In genomic region chr7:33039905-33040292, GRCh38 we compare ENCODE assay signal across 9 cellular contexts. TPM values are rescaled to one million over a fixed set of nuclear protein-coding genes. Genes with fewer than 3 reads are reported as not detected.
DNase-seq lines count a peak whose midpoint lies in the region; ATAC-seq, FAIRE-seq and TF ChIP-seq lines count a peak whose summit lies in the region.
"Had no signal": no experiment of that assay in that cellular context is flagged by ENCODE, and none has a peak within 500 bp of the region (broad histone marks: within the 10 kb centered on the region; RNA-seq: fewer than 3 reads in every experiment).

No MANE protein-coding gene starts in this region.

- H3K4me3 Mint-ChIP-seq in CD4-positive, CD25-positive, alpha-beta regulatory T cell: peak overlapping the region; percentile 86 to 98 (median 90)
- H3K4me3 Mint-ChIP-seq in neural progenitor cell: no peak overlapping the region

- TF ChIP-seq CTCF in Peyer's patch (IDR thresholded peaks at IDR 0.05): no peak
- no peak for TF ChIP-seq CTCF in endothelial cell of umbilical vein (IDR thresholded peaks at IDR 0.05; ENCODE audit: extremely low read depth in 1 of 2, insufficient read depth in 1 of 2, low read depth in 1 of 2, low read length in 2 of 2)
- no peak for TF ChIP-seq CTCF in parathyroid adenoma (IDR thresholded peaks at IDR 0.05)
- no peak for TF ChIP-seq CTCF in neural progenitor cell (IDR thresholded peaks at IDR 0.05)

- H3K4me3 ChIP-seq in CD4-positive, CD25-positive, alpha-beta regulatory T cell (ENCODE audit: low read depth, low read length): peak overlapping the region; percentile 94
- H3K4me3 ChIP-seq in Peyer's patch (peak overlapping the region; percentile 5 to 54 (median 38)), endothelial cell of umbilical vein (replicated peaks in 1 of 3; ENCODE audit: insufficient read depth in 1 of 3, low read depth in 1 of 3, low read length in 3 of 3) (peak overlapping the region; percentile 28 to 93 (median 84)), parathyroid adenoma (ENCODE audit: low read depth, low read length) (peak overlapping the region; percentile 32), neural progenitor cell (no peak overlapping the region)

- intact Hi-C loops in endothelial cell of umbilical vein (cut with micrococcal nuclease): loop anchor here (1.0 to 2.0 kb wide), 2 partner anchors 22 to 41 kb away; partner anchors contain the start of gene NT5C3A

- peaks cover 73% of the 10 kb centered on the region for H3K79me2 ChIP-seq in endothelial cell of umbilical vein (ENCODE audit: control insufficient read depth, insufficient read depth, low read length)
- peaks cover 2% of the 10 kb centered on the region for H3K79me2 ChIP-seq in parathyroid adenoma
- H3K79me2 ChIP-seq in neural progenitor cell (ENCODE audit: low read depth): peaks cover 95% of the 10 kb centered on the region

- H3F3A ChIP-seq in neural progenitor cell (ENCODE audit: low read depth): no peaks in the 10 kb centered on the region

- no peak for ATAC-seq in CD4-positive, CD25-positive, alpha-beta regulatory T cell (ENCODE audit: low read depth in 2 of 2)
- ATAC-seq in HG02852 (IDR thresholded peaks at IDR 0.05; ENCODE audit: unreplicated experiment): no peak
- ATAC-seq in HG02678 (IDR thresholded peaks at IDR 0.05; ENCODE audit: unreplicated experiment): no peak
- ATAC-seq in HG03139 (IDR thresholded peaks at IDR 0.05; ENCODE audit: unreplicated experiment): no peak

- H3K9me3 ChIP-seq in CD4-positive, CD25-positive, alpha-beta regulatory T cell (ENCODE audit: control insufficient read depth in 2 of 2, low read length in 2 of 2): no peaks in the 10 kb centered on the region
- H3K9me3 ChIP-seq in Peyer's patch (no peaks in the 10 kb centered on the region), endothelial cell of umbilical vein (replicated peaks; ENCODE audit: control insufficient read depth, insufficient read depth, low read length) (no peaks in the 10 kb centered on the region), parathyroid adenoma (ENCODE audit: control insufficient read depth, low read length) (no peaks in the 10 kb centered on the region), neural progenitor cell (ENCODE audit: low read depth) (no peaks in the 10 kb centered on the region)

- DNase-seq in CD4-positive, CD25-positive, alpha-beta regulatory T cell: no peak
- DNase-seq in Peyer's patch (no peak), endothelial cell of umbilical vein (ENCODE audit: low read depth, low spot score) (no peak), neural progenitor cell (ENCODE audit: low spot score) (no peak)
- DNase-seq: NCI-H510A had no signal

- H3K27me3 ChIP-seq in CD4-positive, CD25-positive, alpha-beta regulatory T cell (ENCODE audit: control insufficient read depth, insufficient read depth, low read length): no peaks in the 10 kb centered on the region
- H3K27me3 ChIP-seq in Peyer's patch (no peaks in the 10 kb centered on the region), endothelial cell of umbilical vein (ENCODE audit: control insufficient read depth in 2 of 2, insufficient read depth in 2 of 2, low read length in 2 of 2) (no peaks in the 10 kb centered on the region), parathyroid adenoma (ENCODE audit: control insufficient read depth, insufficient read depth, low read length) (no peaks in the 10 kb centered on the region), neural progenitor cell (no peaks in the 10 kb centered on the region)

- no peak for TF ChIP-seq POLR2A in Peyer's patch (IDR thresholded peaks at IDR 0.05)
- TF ChIP-seq POLR2A in endothelial cell of umbilical vein (IDR thresholded peaks at IDR 0.05; ENCODE audit: low read depth, low read length): no peak

- peak overlapping the region; percentile 92 for H3K27ac ChIP-seq in CD4-positive, CD25-positive, alpha-beta regulatory T cell (ENCODE audit: insufficient read depth, low read length, poor library complexity, severe bottlenecking)
- peak overlapping the region; percentile 53 to 77 (median 68) for H3K27ac ChIP-seq in Peyer's patch
- peak overlapping the region; percentile 38 for H3K27ac ChIP-seq in endothelial cell of umbilical vein (ENCODE audit: insufficient read depth, low read depth, low read length)
- H3K27ac ChIP-seq in parathyroid adenoma: no peak overlapping the region
- no peak overlapping the region for H3K27ac ChIP-seq in neural progenitor cell

- peaks cover 45% of the 10 kb centered on the region for H3K4me1 ChIP-seq in CD4-positive, CD25-positive, alpha-beta regulatory T cell (ENCODE audit: control insufficient read depth, insufficient read depth, low read length, poor library complexity, severe bottlenecking)
- peaks cover 0 to 35% (median 0%) of the 10 kb centered on the region in 4 donors for H3K4me1 ChIP-seq in Peyer's patch
- H3K4me1 ChIP-seq in endothelial cell of umbilical vein (ENCODE audit: control insufficient read depth, extremely low read depth, insufficient read depth, low read length): peaks cover 8% of the 10 kb centered on the region
- no peaks in the 10 kb centered on the region for H3K4me1 ChIP-seq in parathyroid adenoma
- no peaks in the 10 kb centered on the region for H3K4me1 ChIP-seq in neural progenitor cell

- BruUV-seq in endothelial cell of umbilical vein (replicated peaks; lab: Mats Ljungman, UMichigan): no TSS peak

- POLR2A ChIA-PET in endothelial cell of umbilical vein (lab: Charles Lee): interaction anchor here (0.7 kb wide), 1 partner anchor 23 kb away, joined by 4 read pairs; the partner anchor contains the start of gene NT5C3A

- H3K36me3 Mint-ChIP-seq in CD4-positive, CD25-positive, alpha-beta regulatory T cell: no peaks in the 10 kb centered on the region
- peaks cover 10% of the 10 kb centered on the region for H3K36me3 Mint-ChIP-seq in neural progenitor cell

- no peaks in the 10 kb centered on the region for H3K36me3 ChIP-seq in CD4-positive, CD25-positive, alpha-beta regulatory T cell (ENCODE audit: control insufficient read depth, insufficient read depth, low read length)
- no peaks in the 10 kb centered on the region for H3K36me3 ChIP-seq in Peyer's patch
- H3K36me3 ChIP-seq in endothelial cell of umbilical vein (ENCODE audit: control insufficient read depth in 2 of 2, extremely low read depth in 1 of 2, insufficient read depth in 2 of 2, low read length in 2 of 2): no peaks in the 10 kb centered on the region
- no peaks in the 10 kb centered on the region for H3K36me3 ChIP-seq in parathyroid adenoma (ENCODE audit: control insufficient read depth, insufficient read depth, low read length)
- H3K36me3 ChIP-seq in neural progenitor cell: no peaks in the 10 kb centered on the region

- no peaks in the 10 kb centered on the region for H3K27me3 Mint-ChIP-seq in CD4-positive, CD25-positive, alpha-beta regulatory T cell
- peaks cover 3% of the 10 kb centered on the region for H3K27me3 Mint-ChIP-seq in neural progenitor cell (ENCODE audit: insufficient read depth, low read depth)

- peak overlapping the region; percentile 100 for H3K4me2 ChIP-seq in endothelial cell of umbilical vein (ENCODE audit: insufficient read depth, low read length)
- peak overlapping the region; percentile 52 for H3K4me2 ChIP-seq in parathyroid adenoma (ENCODE audit: low read length)
- H3K4me2 ChIP-seq in neural progenitor cell: no peak overlapping the region

- no peaks in the 10 kb centered on the region for H3K9me3 Mint-ChIP-seq in CD4-positive, CD25-positive, alpha-beta regulatory T cell
- H3K9me3 Mint-ChIP-seq in neural progenitor cell: no peaks in the 10 kb centered on the region

- H2AFZ ChIP-seq in endothelial cell of umbilical vein (ENCODE audit: low read depth, low read length) (no peak overlapping the region), parathyroid adenoma (no peak overlapping the region), neural progenitor cell (replicated peaks) (no peak overlapping the region)

- H3K4me1 Mint-ChIP-seq in CD4-positive, CD25-positive, alpha-beta regulatory T cell: peaks cover 38 to 76% (median 61%) of the 10 kb centered on the region in 4 donors
- H3K4me1 Mint-ChIP-seq in neural progenitor cell: peaks cover 7% of the 10 kb centered on the region

- H4K20me1 ChIP-seq in endothelial cell of umbilical vein (replicated peaks; ENCODE audit: control insufficient read depth, extremely low read depth, insufficient read depth, low read length) (peaks cover 2% of the 10 kb centered on the region), neural progenitor cell (ENCODE audit: low read depth) (peaks cover 59% of the 10 kb centered on the region)

- H3K27ac Mint-ChIP-seq in CD4-positive, CD25-positive, alpha-beta regulatory T cell: peak overlapping the region; percentile 89 to 90 (median 89)
- H3K27ac Mint-ChIP-seq in neural progenitor cell: no peak overlapping the region

- H3K9ac ChIP-seq in endothelial cell of umbilical vein (replicated peaks; ENCODE audit: extremely low read depth, insufficient read depth, low read length) (peak overlapping the region; percentile 60), parathyroid adenoma (no peak overlapping the region), neural progenitor cell (no peak overlapping the region)

- H3K9me1 ChIP-seq in endothelial cell of umbilical vein (replicated peaks; ENCODE audit: control insufficient read depth, extremely low read depth, insufficient read depth, low read length): no peaks in the 10 kb centered on the region

- CTCF ChIA-PET in endothelial cell of umbilical vein (lab: Charles Lee): interaction anchor here (0.7 to 2.7 kb wide), 8 partner anchors 10 to 239 kb away, joined by 3 to 8 read pairs (median 6); no protein-coding TSS in a partner anchor

- dilution Hi-C loops in endothelial cell of umbilical vein (cut with MboI; ENCODE audit: extremely low pct_ligation_motif_present, low sequenced_read_pairs): no loop called here

- no peak for FAIRE-seq in endothelial cell of umbilical vein (lab: Jason Lieb, UNC)

TF ChIP-seq in endothelial cell of umbilical vein, 7 proteins besides CTCF, POLR2A, EP300 and RAD21 (continues in another document):
- TF ChIP-seq MYC (IDR thresholded peaks at IDR 0.05; ENCODE audit: low read depth, low read length) (no peak), EZH2 (IDR thresholded peaks at IDR 0.05; ENCODE audit: borderline replicate concordance, low read depth, low read length, severe bottlenecking) (no peak), FOS (IDR thresholded peaks at IDR 0.05; ENCODE audit: borderline replicate concordance, insufficient read depth, low read length) (no peak)

RNA-seq across cellular contexts. Expression of gene NT5C3A, which starts 22.7 kb away (rescaled TPM):
- 61.7 TPM for total RNA-seq in CD4-positive, CD25-positive, alpha-beta regulatory T cell
- 10 to 100 TPM; 55.1 to 74.0 (median 61.3) TPM for polyA plus RNA-seq in CD4-positive, CD25-positive, alpha-beta regulatory T cell
- total RNA-seq in Peyer's patch: 100 to 1,000 TPM in 1 of 4 donors, 10 to 100 TPM in 3; 25.3 to 316 (median 79.8) TPM
- 22.0 and 22.6 TPM in 2 replicates for total RNA-seq in endothelial cell of umbilical vein
- 4.3 and 7.1 TPM in 2 replicates for polyA plus RNA-seq in endothelial cell of umbilical vein
- polyA plus RNA-seq in endothelial cell of umbilical vein (2011; cell fraction: cytosol; rRNA removed): 8.3 and 10.0 TPM in 2 replicates
- 9.9 and 15.2 TPM in 2 replicates for polyA plus RNA-seq in endothelial cell of umbilical vein (2011; cell fraction: nucleus; rRNA removed)
- 15.0 and 19.7 TPM in 2 replicates for polyA plus RNA-seq in endothelial cell of umbilical vein (2012)
- 2.7 and 4.6 TPM in 2 replicates for polyA minus RNA-seq in endothelial cell of umbilical vein
- polyA minus RNA-seq in endothelial cell of umbilical vein (2011; cell fraction: cytosol; rRNA and poly(A)+ RNA removed): 10.5 TPM
- 12.7 and 13.5 TPM in 2 replicates for polyA minus RNA-seq in endothelial cell of umbilical vein (2011; cell fraction: nucleus; rRNA and poly(A)+ RNA removed)
- total RNA-seq in neural progenitor cell (ENCODE audit: low replicate concordance): 34.6 and 72.1 TPM in 2 replicates

Comparison
In these comparisons a context has a peak if more than half of its experiments do, and no peak if none do; other contexts are left out.
1. H3K27ac ChIP-seq: peak in CD4-positive, CD25-positive, alpha-beta regulatory T cell (single experiment), Peyer's patch (4 of 4) and endothelial cell of umbilical vein (single experiment); none in parathyroid adenoma (single experiment) and neural progenitor cell (single experiment).